31 cellular contexts compared by ENCODE assay signal in genomic region chr2:96942907-96943632, GRCh38. TPM values are rescaled to one million over a fixed set of nuclear protein-coding genes. Genes with fewer than 3 reads are reported as not detected.
"Had no signal": no experiment of that assay in that cellular context is flagged by ENCODE, and none has a peak within 500 bp of the region (broad histone marks: within the 10 kb centered on the region; RNA-seq: fewer than 3 reads in every experiment).

No MANE protein-coding gene starts in this region.

- H3K36me3 Mint-ChIP-seq: naive B cell had no signal

- H3K4me1 Mint-ChIP-seq: endodermal cell had no signal

- H3K9me3 ChIP-seq: gastrocnemius medialis, lower lobe of right lung, mucosa of descending colon had no signal

- H3K27ac Mint-ChIP-seq: dendritic cell treated with granulocyte-macrophage colony-stimulating factor and Interleukin-4, amounts not matched to agents 40 ng/mL and 50 ng/mL, for 4 days; effector memory CD8-positive, alpha-beta T cell; endodermal cell; mesothelial cell of epicardium; naive B cell had no signal

- H3K4me3 Mint-ChIP-seq: dendritic cell treated with granulocyte-macrophage colony-stimulating factor and Interleukin-4, amounts not matched to agents 40 ng/mL and 50 ng/mL, for 4 days; effector memory CD8-positive, alpha-beta T cell; endodermal cell; mesothelial cell of epicardium; naive B cell had no signal

- H3K4me1 ChIP-seq: esophagus squamous epithelium, gastrocnemius medialis, left lung, lower lobe of right lung had no signal

- FAIRE-seq: endometrium, islet of Langerhans, keratinocyte had no signal

- DNase-seq: cortex of kidney; effector CD8-positive, alpha-beta T cell; effector memory CD8-positive, alpha-beta T cell; endodermal cell; erythroblast; esophagus squamous epithelium; foreskin fibroblast; foreskin melanocyte; gastrocnemius medialis; glutamatergic neuron; head of caudate nucleus; heart right ventricle; hippocampal formation; left cardiac atrium; left ventricle myocardium superior; mesenchymal stem cell; naive B cell had no signal

- H3K4me3 ChIP-seq: esophagus squamous epithelium, gastrocnemius medialis, heart right ventricle, left lung, lower lobe of right lung, mucosa of descending colon had no signal

- H3K27me3 ChIP-seq: esophagus squamous epithelium, gastrocnemius medialis, heart right ventricle, left lung had no signal

- H3K27me3 Mint-ChIP-seq: effector memory CD8-positive, alpha-beta T cell had no signal

- ATAC-seq: effector memory CD8-positive, alpha-beta T cell; esophagus mucosa; gastrocnemius medialis; heart right ventricle; left cardiac atrium; left lung; left ventricle myocardium superior; lower lobe of right lung; mucosa of descending colon had no signal

- H3K27ac ChIP-seq: epithelial cell of prostate, esophagus squamous epithelium, gastrocnemius medialis, heart right ventricle, left lung, lower lobe of right lung had no signal

- H3K36me3 ChIP-seq: esophagus squamous epithelium, gastrocnemius medialis, heart right ventricle, left lung, lower lobe of right lung had no signal

RNA-seq across cellular contexts. Expression of gene FAM178B, which starts 43.3 kb away (rescaled TPM):
- total RNA-seq: dermis microvascular lymphatic vessel endothelial cell, glomerular endothelial cell, left ventricle myocardium superior, lung microvascular endothelial cell, mesenteric fat pad had no signal
